20 cellular contexts compared by ENCODE assay signal in genomic region chrX:29542147-29542546, GRCh38.
"Had no signal": no experiment of that assay in that cellular context is flagged by ENCODE, and none has a peak within 500 bp of the region (broad histone marks: within the 10 kb centered on the region; RNA-seq: fewer than 3 reads in every experiment).

No MANE protein-coding gene starts in this region.

- DNase-seq: activated CD4-positive, alpha-beta T cell treated with anti-CD3 and anti-CD28 coated beads for 1 hour; activated CD4-positive, alpha-beta T cell treated with anti-CD3 and anti-CD28 coated beads, Interleukin-2, amount 50 U/mL, for 48 hours; activated CD8-positive, alpha-beta memory T cell treated with anti-CD3 and anti-CD28 coated beads, Interleukin-2, amount 10 ng/mL, durations not matched to agents 7 days and 5 days; activated effector memory CD4-positive, alpha-beta T cell treated with Interleukin-2 at 50 U/mL for 16 hours; activated T-cell treated with anti-CD3 and anti-CD28 coated beads, Interleukin-2, amount 50 U/mL, for 24 hours; amniotic stem cell; effector memory CD4-positive, alpha-beta T cell; gastrocnemius medialis; heart right ventricle; kidney; left ventricle myocardium superior; ovary; stimulated activated CD4-positive, alpha-beta T cell treated with anti-CD3 and anti-CD28 coated beads, Interleukin-12 subunit alpha, Interleukin-12 subunit beta, amount 100 ng/mL, for 4 hours; stimulated activated naive CD4-positive, alpha-beta T cell; substantia nigra; trophoblast cell had no signal

- H3K4me1 ChIP-seq: gastrocnemius medialis, heart right ventricle had no signal

- H3K36me3 ChIP-seq: gastrocnemius medialis, heart right ventricle, ovary had no signal

- H3K9me3 ChIP-seq: gastrocnemius medialis, heart right ventricle, ovary had no signal

- ATAC-seq: activated CD8-positive, alpha-beta memory T cell treated with anti-CD3 and anti-CD28 coated beads, Interleukin-2, amount 10 ng/mL, durations not matched to agents 7 days and 5 days; gastrocnemius medialis; heart right ventricle; left ventricle myocardium superior had no signal

- H3K27ac ChIP-seq: gastrocnemius medialis, heart right ventricle, ovary had no signal

- H3K4me3 ChIP-seq: gastrocnemius medialis, heart right ventricle, ovary had no signal

- H3K4me3 Mint-ChIP-seq: activated CD8-positive, alpha-beta memory T cell treated with anti-CD3 and anti-CD28 coated beads, Interleukin-2, amount 10 ng/mL, durations not matched to agents 7 days and 5 days; activated naive CD4-positive, alpha-beta T cell treated with anti-CD3 and anti-CD28 coated beads, Interleukin-2, amount 50 U/mL, for 24 hours; activated T-cell treated with anti-CD3 and anti-CD28 coated beads, Interleukin-2, amount 50 U/mL, for 24 hours; brain; central memory CD8-positive, alpha-beta T cell; neural crest cell had no signal

- H3K27me3 ChIP-seq: gastrocnemius medialis, heart right ventricle, ovary had no signal

- H3K27ac Mint-ChIP-seq: activated CD8-positive, alpha-beta memory T cell treated with anti-CD3 and anti-CD28 coated beads, Interleukin-2, amount 10 ng/mL, durations not matched to agents 7 days and 5 days; activated naive CD4-positive, alpha-beta T cell treated with anti-CD3 and anti-CD28 coated beads, Interleukin-2, amount 50 U/mL, for 24 hours; activated T-cell treated with anti-CD3 and anti-CD28 coated beads, Interleukin-2, amount 50 U/mL, for 24 hours had no signal

- H3K36me3 Mint-ChIP-seq: activated CD8-positive, alpha-beta memory T cell treated with anti-CD3 and anti-CD28 coated beads, Interleukin-2, amount 10 ng/mL, durations not matched to agents 7 days and 5 days; activated naive CD4-positive, alpha-beta T cell treated with anti-CD3 and anti-CD28 coated beads, Interleukin-2, amount 50 U/mL, for 24 hours; brain had no signal

- H3K27me3 Mint-ChIP-seq: activated CD8-positive, alpha-beta memory T cell treated with anti-CD3 and anti-CD28 coated beads, Interleukin-2, amount 10 ng/mL, durations not matched to agents 7 days and 5 days; activated naive CD4-positive, alpha-beta T cell treated with anti-CD3 and anti-CD28 coated beads, Interleukin-2, amount 50 U/mL, for 24 hours; activated T-cell treated with anti-CD3 and anti-CD28 coated beads, Interleukin-2, amount 50 U/mL, for 24 hours; brain; central memory CD8-positive, alpha-beta T cell had no signal

- H3K9me3 Mint-ChIP-seq: activated naive CD4-positive, alpha-beta T cell treated with anti-CD3 and anti-CD28 coated beads, Interleukin-2, amount 50 U/mL, for 24 hours; activated T-cell treated with anti-CD3 and anti-CD28 coated beads, Interleukin-2, amount 50 U/mL, for 24 hours; brain; central memory CD8-positive, alpha-beta T cell had no signal

- H3K4me1 Mint-ChIP-seq: activated CD8-positive, alpha-beta memory T cell treated with anti-CD3 and anti-CD28 coated beads, Interleukin-2, amount 10 ng/mL, durations not matched to agents 7 days and 5 days; activated naive CD4-positive, alpha-beta T cell treated with anti-CD3 and anti-CD28 coated beads, Interleukin-2, amount 50 U/mL, for 24 hours; brain; central memory CD8-positive, alpha-beta T cell; neural crest cell had no signal
